Comparison of ENCODE assay signal across 10 cellular contexts in genomic region chr12:88577537-88577936, GRCh38. TPM values are rescaled to one million over a fixed set of nuclear protein-coding genes. Genes with fewer than 3 reads are reported as not detected.
DNase-seq lines count a peak whose midpoint lies in the region; ATAC-seq, FAIRE-seq and TF ChIP-seq lines count a peak whose summit lies in the region.
"Had no signal": no experiment of that assay in that cellular context is flagged by ENCODE, and none has a peak within 500 bp of the region (broad histone marks: within the 10 kb centered on the region; RNA-seq: fewer than 3 reads in every experiment).

No MANE protein-coding gene starts in this region.

- H3K27me3 ChIP-seq in HAP-1 (ENCODE audit: low read depth), result no peaks in the 10 kb centered on the region
- H3K27me3 ChIP-seq in endothelial cell of umbilical vein (ENCODE audit: control insufficient read depth in 2 of 2, insufficient read depth in 2 of 2, low read length in 2 of 2), result no peaks in the 10 kb centered on the region

- peak in 1 of 2 donors; percentile 1 for TF ChIP-seq CTCF in endothelial cell of umbilical vein (IDR thresholded peaks at IDR 0.05; ENCODE audit: extremely low read depth in 1 of 2, insufficient read depth in 1 of 2, low read depth in 1 of 2, low read length in 2 of 2)

- no peak overlapping the region for H3K27ac ChIP-seq in endothelial cell of umbilical vein (ENCODE audit: insufficient read depth, low read depth, low read length)
- H3K27ac ChIP-seq: SK-N-MC had no signal

- H3K4me1 ChIP-seq in HAP-1 (peaks cover 56% of the 10 kb centered on the region), endothelial cell of umbilical vein (ENCODE audit: control insufficient read depth, extremely low read depth, insufficient read depth, low read length) (peaks cover 17% of the 10 kb centered on the region)

- CTCF ChIA-PET in endothelial cell of umbilical vein (lab: Charles Lee), result interaction anchor here (1.1 to 5.7 kb wide), 9 partner anchors 9 to 423 kb away, joined by 3 to 55 read pairs (median 6); no protein-coding TSS in a partner anchor

- no peaks in the 10 kb centered on the region for H4K20me1 ChIP-seq in endothelial cell of umbilical vein (replicated peaks; ENCODE audit: control insufficient read depth, extremely low read depth, insufficient read depth, low read length)

- H2AFZ ChIP-seq in endothelial cell of umbilical vein (ENCODE audit: low read depth, low read length), result no peak overlapping the region

- POLR2A ChIA-PET in endothelial cell of umbilical vein (lab: Charles Lee), result no interaction called here

- ATAC-seq in GM21529 (IDR thresholded peaks at IDR 0.05; ENCODE audit: unreplicated experiment) (no peak), HG03521 (IDR thresholded peaks at IDR 0.05; ENCODE audit: unreplicated experiment) (no peak)

- H3K9me1 ChIP-seq in endothelial cell of umbilical vein (replicated peaks; ENCODE audit: control insufficient read depth, extremely low read depth, insufficient read depth, low read length), result no peaks in the 10 kb centered on the region

- H3K36me3 ChIP-seq in HAP-1 (replicated peaks), result no peaks in the 10 kb centered on the region
- H3K36me3 ChIP-seq in endothelial cell of umbilical vein (ENCODE audit: control insufficient read depth in 2 of 2, extremely low read depth in 1 of 2, insufficient read depth in 2 of 2, low read length in 2 of 2), result no peaks in the 10 kb centered on the region

- H3K79me2 ChIP-seq in endothelial cell of umbilical vein (ENCODE audit: control insufficient read depth, insufficient read depth, low read length), result peaks cover 19% of the 10 kb centered on the region

- intact Hi-C loops in endothelial cell of umbilical vein (cut with micrococcal nuclease), result loop anchor here (5.0 to 10.0 kb wide), 2 partner anchors 435 to 947 kb away; partner anchors contain the start of genes CEP290, GALNT4, POC1B and TMTC3

- TF ChIP-seq POLR2A in endothelial cell of umbilical vein (IDR thresholded peaks at IDR 0.05; ENCODE audit: low read depth, low read length), result no peak

- no peak for FAIRE-seq in endothelial cell of umbilical vein (lab: Jason Lieb, UNC)

- dilution Hi-C loops in endothelial cell of umbilical vein (cut with MboI; ENCODE audit: extremely low pct_ligation_motif_present, low sequenced_read_pairs), result no loop called here

- H3K4me3 ChIP-seq in HAP-1 (peak overlapping the region; percentile 63), endothelial cell of umbilical vein (replicated peaks in 1 of 3; ENCODE audit: insufficient read depth in 1 of 3, low read depth in 1 of 3, low read length in 3 of 3) (peak overlapping the region in 1 of 3 experiments; percentile 69)
- H3K4me3 ChIP-seq: SK-N-MC had no signal

- in situ Hi-C loops in HAP-1 (cut with MboI; ENCODE audit: low sequenced_read_pairs), result loop anchor here (25.0 kb wide), 1 partner anchor 410 kb away; no protein-coding TSS in a partner anchor

- peak overlapping the region; percentile 91 for H3K4me2 ChIP-seq in endothelial cell of umbilical vein (ENCODE audit: insufficient read depth, low read length)

- H3K9me3 ChIP-seq in HAP-1, result no peaks in the 10 kb centered on the region
- H3K9me3 ChIP-seq in endothelial cell of umbilical vein (replicated peaks; ENCODE audit: control insufficient read depth, insufficient read depth, low read length), result no peaks in the 10 kb centered on the region

- peak in 1 of 2 experiments; percentile 54 for DNase-seq in HAP-1 (ENCODE audit: low spot score in 2 of 2)
- DNase-seq in NCI-H345 treated with DMSO at 0.1 percent for 48 hours (lab: John Stamatoyannopoulos, UW; ENCODE audit: unreplicated experiment), result peak; percentile 28
- peak; percentile 31 for DNase-seq in endothelial cell of umbilical vein (ENCODE audit: low read depth, low spot score)
- DNase-seq in renal cortical epithelial cell (ENCODE audit: low read depth), result peak; percentile 84
- no peak for DNase-seq in activated T-cell treated with anti-CD3 and anti-CD28 coated beads, Interleukin-2, amount 50 U/mL, for 48 hours
- DNase-seq: KG1, substantia nigra had no signal

- no TSS peak for BruUV-seq in endothelial cell of umbilical vein (replicated peaks; lab: Mats Ljungman, UMichigan)

- no peak overlapping the region for H3K9ac ChIP-seq in endothelial cell of umbilical vein (replicated peaks; ENCODE audit: extremely low read depth, insufficient read depth, low read length)

TF ChIP-seq in endothelial cell of umbilical vein, 7 proteins besides CTCF, POLR2A, EP300 and RAD21:
- TF ChIP-seq JUN (IDR thresholded peaks at IDR 0.05; ENCODE audit: borderline replicate concordance, insufficient read depth, insufficient read length, low read depth), result peak; percentile 38
- TF ChIP-seq GATA2 (IDR thresholded peaks at IDR 0.05; ENCODE audit: insufficient read depth, insufficient read length, low read depth, low read length), result no peak

RNA-seq across cellular contexts. Expression of gene KITLG, which starts 2.7 kb away (rescaled TPM):
- total RNA-seq in endothelial cell of umbilical vein (32.5 and 46.4 TPM in 2 replicates), renal cortical epithelial cell (37.3 and 189 TPM in 2 replicates)
- 2.7 and 3.8 TPM in 2 replicates for polyA plus RNA-seq in endothelial cell of umbilical vein
- polyA plus RNA-seq in endothelial cell of umbilical vein (2011; cell fraction: cytosol; rRNA removed), result 3.9 and 4.2 TPM in 2 replicates
- 8.3 and 11.5 TPM in 2 replicates for polyA plus RNA-seq in endothelial cell of umbilical vein (2011; cell fraction: nucleus; rRNA removed)
- 5.8 and 19.3 TPM in 2 replicates for polyA plus RNA-seq in endothelial cell of umbilical vein (2012)
- 18.6 and 18.8 TPM in 2 replicates for polyA minus RNA-seq in endothelial cell of umbilical vein
- polyA minus RNA-seq in endothelial cell of umbilical vein (2011; cell fraction: cytosol; rRNA and poly(A)+ RNA removed), result 12.0 TPM
- polyA minus RNA-seq in endothelial cell of umbilical vein (2011; cell fraction: nucleus; rRNA and poly(A)+ RNA removed), result 23.2 and 27.4 TPM in 2 replicates

Comparison
In these comparisons a context has a peak if more than half of its experiments do, and no peak if none do; other contexts are left out.
1. DNase-seq: peak in NCI-H345 treated with DMSO at 0.1 percent for 48 hours (single experiment), endothelial cell of umbilical vein (single experiment) and renal cortical epithelial cell (single experiment); none in activated T-cell treated with anti-CD3 and anti-CD28 coated beads, Interleukin-2, amount 50 U/mL, for 48 hours (0 of 2).